In genomic region chr17:73901249-73901648, GRCh38 we compare ENCODE assay signal across 1 cellular context.
TF ChIP-seq lines count a peak whose summit lies in the region.

No MANE protein-coding gene starts in this region.

TF ChIP-seq in K562, 482 proteins besides CTCF, POLR2A, EP300 and RAD21 (continued from another document):
- TF ChIP-seq POU5F1 (IDR thresholded peaks at IDR 0.05; ENCODE audit: borderline replicate concordance, low read depth, low read length, partially characterized antibody) (no peak), TGIF2 (CRISPR knock-in tag; IDR thresholded peaks at IDR 0.05) (no peak)
